In the genomic region with DNA sequence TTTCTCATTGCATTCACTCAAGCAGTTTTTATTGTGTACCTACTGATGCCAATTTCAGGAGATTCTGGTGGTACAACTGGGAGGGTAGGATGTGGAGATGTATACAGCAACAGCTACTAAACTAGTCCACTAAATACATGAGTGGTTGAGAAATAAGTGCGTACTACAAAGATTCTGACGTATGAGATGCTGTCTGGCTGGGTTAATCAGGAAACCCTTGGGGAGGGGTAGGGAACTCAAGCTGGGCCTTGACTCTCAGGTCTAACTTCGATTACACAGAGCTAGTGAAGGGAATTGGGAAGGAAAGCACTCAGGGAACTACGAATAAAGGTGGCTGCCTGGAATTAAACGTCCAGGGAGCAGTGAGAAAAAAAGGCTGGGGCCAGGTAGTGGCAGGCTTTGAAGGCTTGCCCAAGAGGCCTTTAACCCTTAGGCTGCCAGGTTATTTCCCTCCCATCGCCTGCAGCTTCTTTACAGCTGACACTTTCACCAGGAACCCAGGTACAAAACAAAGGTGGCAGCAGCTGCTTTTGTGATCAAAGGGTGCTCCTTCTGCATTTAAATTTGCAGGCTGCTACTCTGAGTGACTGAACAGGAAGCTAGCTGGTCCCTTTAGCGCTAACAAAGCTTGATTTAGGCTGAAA, we compare ENCODE assay signal across 8 cellular contexts. TPM values are rescaled to one million over a fixed set of nuclear protein-coding genes. Genes with fewer than 3 reads are reported as not detected.
A peak's percentile ranks its signal among the peaks of the same experiment; 100 is the strongest.
DNase-seq lines count a peak whose midpoint lies in the region; ATAC-seq, FAIRE-seq and TF ChIP-seq lines count a peak whose summit lies in the region.
"Had no signal": no experiment of that assay in that cellular context is flagged by ENCODE, and none has a peak within 500 bp of the region (broad histone marks: within the 10 kb centered on the region; RNA-seq: fewer than 3 reads in every experiment).

No MANE protein-coding gene starts in this region.

- TF ChIP-seq POLR2A in GM12891 (IDR thresholded peaks at IDR 0.05; ENCODE audit: low read depth, low read length) = no peak

- no peaks in the 10 kb centered on the region for H3K9me3 Mint-ChIP-seq in activated naive CD8-positive, alpha-beta T cell (ENCODE audit: low read depth)
- H3K9me3 Mint-ChIP-seq in memory B cell = no peaks in the 10 kb centered on the region

- peaks cover 2% of the 10 kb centered on the region; the same call in 1 of the 2 replicates for H3K36me3 ChIP-seq in H7 (replicated peaks; ENCODE audit: control insufficient read depth, insufficient read depth, low read length)

- H3K27ac Mint-ChIP-seq in activated naive CD8-positive, alpha-beta T cell = peak overlapping the region; percentile 62
- H3K27ac Mint-ChIP-seq in memory B cell = peak overlapping the region; percentile 81

- H3K36me3 Mint-ChIP-seq in activated naive CD8-positive, alpha-beta T cell = no peaks in the 10 kb centered on the region
- no peaks in the 10 kb centered on the region for H3K36me3 Mint-ChIP-seq in memory B cell

- ATAC-seq in memory B cell (ENCODE audit: low read depth) = no peak

- no peak for FAIRE-seq in GM12891 (lab: Jason Lieb, UNC)
- FAIRE-seq: GM18507, TTC549 had no signal

- peak; percentile 76 for DNase-seq in H7
- no peak for DNase-seq in memory B cell (ENCODE audit: low spot score in 2 of 2)
- DNase-seq in GM12891 (ENCODE audit: insufficient read length, low spot score) = no peak
- no peak for DNase-seq in putamen (ENCODE audit: low spot score)
- no peak for DNase-seq in stimulated activated CD4-positive, alpha-beta T cell treated with anti-CD3 and anti-CD28 coated beads, Interleukin-4, amount 100 ng/mL, for 1 hour

- peaks cover 57% of the 10 kb centered on the region for H3K4me1 Mint-ChIP-seq in activated naive CD8-positive, alpha-beta T cell (ENCODE audit: low read depth)
- H3K4me1 Mint-ChIP-seq in memory B cell = peaks cover 20% of the 10 kb centered on the region

- H3K27me3 ChIP-seq in H7 (ENCODE audit: control insufficient read depth, insufficient read depth, low read length) = peaks cover 4% of the 10 kb centered on the region

- H3K27me3 Mint-ChIP-seq in activated naive CD8-positive, alpha-beta T cell = peaks cover under 1% of the 10 kb centered on the region
- H3K27me3 Mint-ChIP-seq in memory B cell = no peaks in the 10 kb centered on the region

- peak overlapping the region; percentile 56 for H3K4me3 Mint-ChIP-seq in activated naive CD8-positive, alpha-beta T cell
- H3K4me3 Mint-ChIP-seq in memory B cell = no peak overlapping the region

- H3K4me3 ChIP-seq in H7 (ENCODE audit: insufficient read depth, low read depth, low read length) = no peak overlapping the region

TF ChIP-seq in GM12891, 5 proteins besides CTCF, POLR2A, EP300 and RAD21:
- no peak for TF ChIP-seq POLR2AphosphoS5 (IDR thresholded peaks at IDR 0.05; ENCODE audit: low read depth, low read length)
- TF ChIP-seq SPI1 (IDR thresholded peaks at IDR 0.05; ENCODE audit: low read depth, low read length) = no peak
- TF ChIP-seq POU2F2 (IDR thresholded peaks at IDR 0.05; ENCODE audit: low read depth, low read length) = no peak
- TF ChIP-seq PAX5 (IDR thresholded peaks at IDR 0.05; ENCODE audit: insufficient read depth, low read length, severe bottlenecking) = no peak
- no peak for TF ChIP-seq TAF1 (IDR thresholded peaks at IDR 0.05; ENCODE audit: low read depth, low read length)

RNA-seq across cellular contexts. Expression of a gene that starts 3.2 kb away (rescaled TPM):
- 177 and 188 TPM in 2 replicates for total RNA-seq in H7 (2014; rRNA removed; shearing (Covaris generic))
- 49.1 TPM for polyA plus RNA-seq in GM12891 (2012; ENCODE audit: low read depth, missing spikeins)

RNA-seq across cellular contexts. Expression of a gene that starts 3.7 kb away (rescaled TPM):
- total RNA-seq in H7 (2014; rRNA removed; shearing (Covaris generic)) = 30.2 and 33.4 TPM in 2 replicates
- 0.82 TPM for polyA plus RNA-seq in GM12891 (2012; ENCODE audit: low read depth, missing spikeins)

RNA-seq across cellular contexts. Expression of a gene that starts 49.0 kb away (rescaled TPM):
- 36.0 and 47.6 TPM in 2 replicates for total RNA-seq in H7 (2014; rRNA removed; shearing (Covaris generic))
- 17.7 TPM for polyA plus RNA-seq in GM12891 (2012; ENCODE audit: low read depth, missing spikeins)

RNA-seq across cellular contexts. Expression of a gene that starts 49.2 kb away (rescaled TPM):
- 71.8 and 84.5 TPM in 2 replicates for total RNA-seq in H7 (2014; rRNA removed; shearing (Covaris generic))
- 64.3 TPM for polyA plus RNA-seq in GM12891 (2012; ENCODE audit: low read depth, missing spikeins)
